8 cellular contexts compared by ENCODE assay signal in the genomic region with DNA sequence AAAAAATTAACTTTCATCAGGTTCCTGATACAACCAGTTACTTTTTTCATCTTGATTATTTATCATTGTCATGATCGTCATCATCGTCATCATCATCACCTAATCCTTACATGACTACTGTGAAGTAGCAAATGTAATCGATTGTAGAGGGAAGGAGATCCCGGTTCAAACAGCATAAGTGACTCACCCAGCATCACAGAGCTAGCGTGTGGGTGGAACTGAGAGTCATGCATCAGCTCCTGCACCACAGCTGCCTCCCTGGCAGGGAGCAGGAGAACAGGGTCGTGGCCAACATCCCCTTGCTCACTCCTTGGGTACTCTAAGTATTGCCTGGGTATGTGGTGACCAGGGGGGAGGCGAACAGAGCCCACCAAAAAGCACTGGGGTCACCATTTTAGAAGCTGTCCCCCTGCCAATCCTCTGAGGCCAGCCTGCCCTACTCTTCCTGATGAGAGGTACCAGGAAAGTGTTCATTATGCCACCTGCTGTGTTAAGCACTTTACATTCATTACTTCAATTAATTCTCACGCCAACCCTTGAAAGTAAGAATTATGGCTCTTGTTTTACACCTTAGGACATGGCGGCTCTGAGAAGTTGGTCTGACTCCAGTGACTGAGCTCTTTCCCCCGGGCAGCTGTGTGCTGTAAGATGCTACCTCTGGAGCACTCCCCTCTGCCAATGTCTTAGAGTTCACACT.
DNase-seq lines count a peak whose midpoint lies in the region; ATAC-seq and TF ChIP-seq lines count a peak whose summit lies in the region.

No MANE protein-coding gene starts in this region.

- in situ Hi-C loops in mammary epithelial cell (cut with MboI; ENCODE audit: low sequenced_read_pairs in 2 of 2) = no loop called here

- CTCF ChIA-PET in PC-3 (lab: Charles Lee) = no interaction called here
- CTCF ChIA-PET in mammary epithelial cell (lab: Charles Lee; ENCODE audit: low non-redundant PET) = interaction anchor here (0.5 kb wide), 1 partner anchor 21 kb away, joined by 3 read pairs; no protein-coding TSS in a partner anchor

- H3K9me2 ChIP-seq in PC-3 (replicated peaks; ENCODE audit: low read length) = no peaks in the 10 kb centered on the region

- POLR2A ChIA-PET in PC-3 (lab: Charles Lee; ENCODE audit: unreplicated experiment) = interaction anchor here (0.5 to 0.6 kb wide), 2 partner anchors 9 to 560 kb away, joined by 9 to 16 read pairs; no protein-coding TSS in a partner anchor

- no peak overlapping the region for H2AFZ ChIP-seq in PC-3 (ENCODE audit: low read length)
- no peak overlapping the region for H2AFZ ChIP-seq in mammary epithelial cell (ENCODE audit: low read depth, low read length)

- TF ChIP-seq CTCF in PC-3 (conservative IDR thresholded peaks at IDR 0.05; ENCODE audit: low read depth, low read length) (no peak), mammary epithelial cell (conservative IDR thresholded peaks at IDR 0.05 in 1 of 2, IDR thresholded peaks at IDR 0.05 in 1 of 2; ENCODE audit: extremely low read depth in 1 of 2, insufficient read depth in 1 of 2, low read depth in 1 of 2, low read length in 2 of 2) (no peak)

- BruUV-seq in PC-3 (replicated peaks; lab: Mats Ljungman, UMichigan) (no TSS peak), mammary epithelial cell (replicated peaks; lab: Mats Ljungman, UMichigan) (TSS peak; percentile 98)

- H3K9ac ChIP-seq in PC-3 (ENCODE audit: low read length) (no peak overlapping the region), mammary epithelial cell (ENCODE audit: insufficient read depth, low read length) (no peak overlapping the region)

- H3K27me3 ChIP-seq in PC-3 (ENCODE audit: low read length) (no peaks in the 10 kb centered on the region), mammary epithelial cell (ENCODE audit: insufficient read depth, low read length) (no peaks in the 10 kb centered on the region)

- ATAC-seq in GM21786 (IDR thresholded peaks at IDR 0.05; ENCODE audit: unreplicated experiment) = peak; percentile 82
- ATAC-seq in PC-3 = peak; percentile 31; the same call in 1 of the 2 replicates
- ATAC-seq in HG03039 (IDR thresholded peaks at IDR 0.05; ENCODE audit: unreplicated experiment) = no peak

- no peaks in the 10 kb centered on the region for H4K20me1 ChIP-seq in PC-3 (ENCODE audit: low read length)
- no peaks in the 10 kb centered on the region for H4K20me1 ChIP-seq in mammary epithelial cell (ENCODE audit: insufficient read depth, low read length)

- 38% methylated on average over 10 of the region's 10 CpGs for WGBS in mammary epithelial cell (ENCODE audit: low coverage, missing lambda C conversion rate)

- H3K27ac ChIP-seq in PC-3 (ENCODE audit: low read length) = no peak overlapping the region
- H3K27ac ChIP-seq in mammary epithelial cell (ENCODE audit: insufficient read depth, low read depth, low read length) = no peak overlapping the region

- H3F3A ChIP-seq in PC-3 (ENCODE audit: low read length, unreplicated experiment) = no peaks in the 10 kb centered on the region

- intact Hi-C loops in PC-3 (cut with micrococcal nuclease) = loop anchor here (5.0 kb wide), 1 partner anchor 189 kb away; no protein-coding TSS in a partner anchor
- intact Hi-C loops in mammary epithelial cell (cut with micrococcal nuclease) = no loop called here

- H3K4me1 ChIP-seq in PC-3 (ENCODE audit: insufficient read depth, low read length) (peaks cover 29% of the 10 kb centered on the region), mammary epithelial cell (ENCODE audit: insufficient read depth, low read length) (peaks cover 6% of the 10 kb centered on the region)

- H3K4me2 ChIP-seq in PC-3 (ENCODE audit: low read length) (no peak overlapping the region), mammary epithelial cell (ENCODE audit: insufficient read depth, low read depth, low read length) (no peak overlapping the region)

- DNase-seq in COLO829 (ENCODE audit: low spot score) = peak; percentile 26
- DNase-seq in PC-3 = peak; percentile 64
- peak; percentile 77 for DNase-seq in mammary epithelial cell
- peak; percentile 82 for DNase-seq in stimulated activated CD4-positive, alpha-beta T cell treated with anti-CD3 and anti-CD28 coated beads, Interleukin-4, amount 100 ng/mL, for 24 hours
- no peak for DNase-seq in central memory CD4-positive, alpha-beta T cell
- DNase-seq in superior temporal gyrus (ENCODE audit: extremely low spot score) = no peak

- no peak overlapping the region for H3K4me3 ChIP-seq in PC-3 (ENCODE audit: low read length)
- H3K4me3 ChIP-seq in mammary epithelial cell (replicated peaks in 1 of 3; ENCODE audit: insufficient read depth in 1 of 3, low read depth in 2 of 3, low read length in 3 of 3) = no peak overlapping the region

- H3K36me3 ChIP-seq in PC-3 (ENCODE audit: low read depth, low read length) = no peaks in the 10 kb centered on the region
- H3K36me3 ChIP-seq in mammary epithelial cell (ENCODE audit: insufficient read depth, low read length) = no peaks in the 10 kb centered on the region

- dilution Hi-C loops in mammary epithelial cell (cut with HindIII; ENCODE audit: low sequenced_read_pairs) = no loop called here

- H3K9me3 ChIP-seq in PC-3 (ENCODE audit: low read length) = no peaks in the 10 kb centered on the region
- no peaks in the 10 kb centered on the region for H3K9me3 ChIP-seq in mammary epithelial cell (replicated peaks; ENCODE audit: insufficient read depth, low read length)

- no peaks in the 10 kb centered on the region for H3K79me2 ChIP-seq in PC-3 (ENCODE audit: low read length)
- H3K79me2 ChIP-seq in mammary epithelial cell (ENCODE audit: insufficient read depth, low read length) = no peaks in the 10 kb centered on the region

Comparison
In these comparisons a context has a peak if more than half of its experiments do, and no peak if none do; other contexts are left out.
1. DNase-seq: peak in COLO829 (single experiment), PC-3 (single experiment), mammary epithelial cell (single experiment) and stimulated activated CD4-positive, alpha-beta T cell treated with anti-CD3 and anti-CD28 coated beads, Interleukin-4, amount 100 ng/mL, for 24 hours (single experiment); none in central memory CD4-positive, alpha-beta T cell (single experiment) and superior temporal gyrus (single experiment).